In genomic region chr13:110455941-110456340, GRCh38 we compare ENCODE assay signal across 1 cellular context.
TF ChIP-seq lines count a peak whose summit lies in the region.

No MANE protein-coding gene starts in this region.

TF ChIP-seq in HepG2, 621 proteins besides CTCF, POLR2A, EP300 and RAD21 (continued from another document and continues in another):
- TF ChIP-seq ZNF18 (CRISPR knock-in tag; IDR thresholded peaks at IDR 0.05; ENCODE audit: insufficient replicate concordance) (no peak), ZBTB38 (CRISPR knock-in tag; IDR thresholded peaks at IDR 0.05) (peak; percentile 50; the same call in 1 of the 2 replicates), MTA3 (CRISPR knock-in tag; IDR thresholded peaks at IDR 0.05) (no peak), SP1 (IDR thresholded peaks at IDR 0.05) (no peak), SP1 (CRISPR knock-in tag; IDR thresholded peaks at IDR 0.05) (no peak), ZNF530 (CRISPR knock-in tag; IDR thresholded peaks at IDR 0.05; ENCODE audit: low read depth) (no peak), HINFP (CRISPR knock-in tag; IDR thresholded peaks at IDR 0.05; ENCODE audit: low read depth) (no peak), NR0B2 (CRISPR knock-in tag; IDR thresholded peaks at IDR 0.05) (no peak), CCAR2 (optimal IDR thresholded peaks at IDR 0.05; ENCODE audit: low read depth, low read length) (no peak), AHDC1 (CRISPR knock-in tag; IDR thresholded peaks at IDR 0.05; ENCODE audit: borderline replicate concordance) (no peak), ZNF17 (CRISPR knock-in tag; IDR thresholded peaks at IDR 0.05) (no peak), CBFB (CRISPR knock-in tag; IDR thresholded peaks at IDR 0.05) (no peak), SNAPC2 (CRISPR knock-in tag; IDR thresholded peaks at IDR 0.05) (no peak), PAX8 (CRISPR knock-in tag; IDR thresholded peaks at IDR 0.05; ENCODE audit: borderline replicate concordance) (no peak), MTF2 (CRISPR knock-in tag; IDR thresholded peaks at IDR 0.05; ENCODE audit: borderline replicate concordance) (no peak), ZNF639 (CRISPR knock-in tag; conservative IDR thresholded peaks at IDR 0.05) (no peak), ZNF354B (CRISPR knock-in tag; IDR thresholded peaks at IDR 0.05) (no peak), ZSCAN22 (CRISPR knock-in tag; IDR thresholded peaks at IDR 0.05) (no peak), MIXL1 (CRISPR knock-in tag; IDR thresholded peaks at IDR 0.05) (0 out of 2 replicates have a peak, but pooled peaks have one; percentile 48), FOXP4 (CRISPR knock-in tag; IDR thresholded peaks at IDR 0.05) (no peak), ZMYM2 (CRISPR knock-in tag; IDR thresholded peaks at IDR 0.05) (no peak), FOSL2 (CRISPR knock-in tag; IDR thresholded peaks at IDR 0.05) (peak; percentile 54), PHF20 (CRISPR knock-in tag; IDR thresholded peaks at IDR 0.05) (no peak), ZKSCAN8 (CRISPR knock-in tag; IDR thresholded peaks at IDR 0.05; ENCODE audit: borderline replicate concordance) (no peak), RBM22 (optimal IDR thresholded peaks at IDR 0.05; ENCODE audit: low read length) (no peak), TEAD3 (CRISPR knock-in tag; optimal IDR thresholded peaks at IDR 0.05; ENCODE audit: borderline replicate concordance) (peak; percentile 50), ZNF776 (CRISPR knock-in tag; IDR thresholded peaks at IDR 0.05) (no peak), ZNF576 (CRISPR knock-in tag; IDR thresholded peaks at IDR 0.05) (no peak), DRAP1 (CRISPR knock-in tag; IDR thresholded peaks at IDR 0.05) (0 out of 2 replicates have a peak, but pooled peaks have one; percentile 25), PCBP1 (IDR thresholded peaks at IDR 0.05; ENCODE audit: borderline replicate concordance, low read depth, low read length) (no peak), MAFF (IDR thresholded peaks at IDR 0.05; ENCODE audit: low read depth, low read length) (peak; percentile 52; the same call in 1 of the 2 replicates), ZNF205 (CRISPR knock-in tag; IDR thresholded peaks at IDR 0.05) (0 out of 2 replicates have a peak, but pooled peaks have one; percentile 52), ZGPAT (CRISPR knock-in tag; IDR thresholded peaks at IDR 0.05) (no peak), ZNF891 (CRISPR knock-in tag; IDR thresholded peaks at IDR 0.05) (no peak), ZNF512B (CRISPR knock-in tag; IDR thresholded peaks at IDR 0.05; ENCODE audit: borderline replicate concordance) (no peak), ZNF597 (CRISPR knock-in tag; IDR thresholded peaks at IDR 0.05) (no peak), ZFP1 (CRISPR knock-in tag; IDR thresholded peaks at IDR 0.05) (no peak), ZMAT5 (CRISPR knock-in tag; IDR thresholded peaks at IDR 0.05; ENCODE audit: borderline replicate concordance, low read depth) (no peak), ZNF7 (CRISPR knock-in tag; IDR thresholded peaks at IDR 0.05) (no peak), HNRNPLL (IDR thresholded peaks at IDR 0.05; ENCODE audit: low read depth, low read length, poor library complexity, severe bottlenecking) (no peak), ZNF768 (CRISPR knock-in tag; IDR thresholded peaks at IDR 0.05) (no peak), CHCHD3 (CRISPR knock-in tag; IDR thresholded peaks at IDR 0.05) (no peak), CREB1 (IDR thresholded peaks at IDR 0.05) (peak; percentile 24; the same call in 1 of the 2 replicates), CREB1 (CRISPR knock-in tag; IDR thresholded peaks at IDR 0.05) (no peak), TAF15 (IDR thresholded peaks at IDR 0.05; ENCODE audit: low read depth, low read length, poor library complexity, severe bottlenecking) (no peak), TOE1 (CRISPR knock-in tag; IDR thresholded peaks at IDR 0.05) (no peak), ZNF12 (CRISPR knock-in tag; IDR thresholded peaks at IDR 0.05) (no peak)
